8 cellular contexts compared by ENCODE assay signal in the genomic region with DNA sequence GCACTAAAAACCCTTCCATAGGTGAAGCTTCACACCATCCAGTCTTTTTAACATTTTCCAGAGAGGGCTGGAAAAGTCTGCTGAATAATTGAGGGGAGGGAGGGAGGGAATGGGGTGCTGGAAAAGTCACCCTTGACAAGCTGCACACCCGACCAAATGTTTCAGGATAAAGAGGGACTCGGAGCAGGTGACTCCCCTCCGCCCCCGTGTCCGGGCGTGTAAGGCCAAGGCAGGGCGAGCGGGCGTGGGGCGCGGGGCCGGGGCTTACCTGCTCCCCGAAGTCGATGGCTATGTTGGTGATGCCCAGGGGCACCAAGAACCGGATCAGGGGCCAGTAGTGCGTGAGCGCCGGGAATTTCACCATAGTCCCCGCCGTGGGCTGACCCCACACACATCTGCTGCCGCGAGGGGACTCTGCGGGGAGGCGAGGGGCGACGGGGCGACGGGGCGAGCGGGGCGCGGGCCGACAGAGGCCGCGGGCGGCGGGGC. TPM values are rescaled to one million over a fixed set of nuclear protein-coding genes. Genes with fewer than 3 reads are reported as not detected.
DNase-seq lines count a peak whose midpoint lies in the region; ATAC-seq and TF ChIP-seq lines count a peak whose summit lies in the region.

No MANE protein-coding gene starts in this region.

- in situ Hi-C loops in GM23248 (cut with MboI) = no loop called here

- peak overlapping the region; percentile 89 for H3K4me2 ChIP-seq in GM23248 (ENCODE audit: unreplicated experiment)

- intact Hi-C loops in heart left ventricle (cut with DNase I) = loop anchor here (1.0 to 10.0 kb wide), 19 partner anchors 43 to 184 kb away; no protein-coding TSS in a partner anchor

- POLR2A ChIA-PET in GM10248 (lab: Yijun Ruan, JAX) = no interaction called here

- H3K9me2 ChIP-seq in GM23248 (ENCODE audit: insufficient read depth) = no peaks in the 10 kb centered on the region

- WGBS in GM23248 (ENCODE audit: low coverage in 1 of 2, low lambda C conversion rate in 2 of 2, missing lambda C conversion rate in 2 of 2), 2 experiments = 0 to 2% methylated on average over 1 to 19 of the region's 37 CpGs
- WGBS in heart left ventricle, 4 donors = 0 to 1% (median 1%) methylated on average over 16 to 37 of the region's 37 CpGs

- peaks cover 5% of the 10 kb centered on the region; the same call in 1 of the 2 replicates for H3F3A ChIP-seq in GM23248 (ENCODE audit: insufficient read depth)

- no peaks in the 10 kb centered on the region for H4K20me1 ChIP-seq in GM23248 (ENCODE audit: insufficient read depth)

- no peaks in the 10 kb centered on the region for H3K9me3 ChIP-seq in GM23248 (ENCODE audit: low read depth)
- H3K9me3 ChIP-seq in MG63 = no peaks in the 10 kb centered on the region
- H3K9me3 ChIP-seq in heart left ventricle = no peaks in the 10 kb centered on the region

- peak overlapping the region; percentile 55 for H2AFZ ChIP-seq in GM23248

- CTCF ChIA-PET in GM10248 (lab: Yijun Ruan, JAX) = interaction anchor here (0.8 to 1.4 kb wide), 8 partner anchors 11 to 186 kb away, joined by 3 to 6 read pairs (median 4); no protein-coding TSS in a partner anchor

- peaks cover 14% of the 10 kb centered on the region; the same call in 1 of the 2 replicates for H3K4me1 ChIP-seq in GM23248 (ENCODE audit: insufficient read depth)
- peaks cover 0 to 32% (median 17%) of the 10 kb centered on the region in 12 donors for H3K4me1 ChIP-seq in heart left ventricle
- H3K4me1 ChIP-seq in rectal smooth muscle tissue (ENCODE audit: control insufficient read depth, insufficient read depth, low read length) = no peaks in the 10 kb centered on the region

- H3K79me2 ChIP-seq in GM23248 (ENCODE audit: insufficient read depth) = peaks cover 51% of the 10 kb centered on the region

- H3K4me3 ChIP-seq in GM23248 (peak overlapping the region; percentile 84), MG63 (peak overlapping the region; percentile 73), heart left ventricle (peak overlapping the region; percentile 73 to 97 (median 86)), rectal smooth muscle tissue (ENCODE audit: low read length) (peak overlapping the region; percentile 69)

- no peaks in the 10 kb centered on the region for H3K27me3 ChIP-seq in GM23248 (replicated peaks; ENCODE audit: insufficient read depth)
- H3K27me3 ChIP-seq in MG63 = no peaks in the 10 kb centered on the region
- H3K27me3 ChIP-seq in heart left ventricle = peaks cover 0 to 4% (median 0%) of the 10 kb centered on the region in 9 donors
- no peaks in the 10 kb centered on the region for H3K27me3 ChIP-seq in rectal smooth muscle tissue (ENCODE audit: control insufficient read depth, insufficient read depth, low read length)

- H3K36me3 ChIP-seq in GM23248 (ENCODE audit: low read depth) (no peaks in the 10 kb centered on the region), MG63 (no peaks in the 10 kb centered on the region), heart left ventricle (no peaks in the 10 kb centered on the region), rectal smooth muscle tissue (ENCODE audit: control insufficient read depth, insufficient read depth, low read length) (no peaks in the 10 kb centered on the region)

- no peak for TF ChIP-seq POLR2A in heart left ventricle (IDR thresholded peaks at IDR 0.05)

- DNase-seq in GM10248 (ENCODE audit: extremely low spot score) = peak; percentile 31
- peak; percentile 42 for DNase-seq in GM23248
- peak; percentile 16 for DNase-seq in MG63
- peak; percentile 24 for DNase-seq in activated effector memory CD4-positive, alpha-beta T cell treated with Interleukin-2 at 50 U/mL for 16 hours
- DNase-seq in heart left ventricle = peak; percentile 42 to 74 (median 57)
- DNase-seq in NCI-H774 (lab: John Stamatoyannopoulos, UW) = no peak
- no peak for DNase-seq in islet precursor cell

- H3K9ac ChIP-seq in GM23248 (peak overlapping the region; percentile 80), rectal smooth muscle tissue (ENCODE audit: low read length) (peak overlapping the region; percentile 68)

- peak overlapping the region; percentile 57 for H3K27ac ChIP-seq in GM23248
- H3K27ac ChIP-seq in heart left ventricle = peak overlapping the region; percentile 83 to 99 (median 92)
- H3K27ac ChIP-seq in rectal smooth muscle tissue (ENCODE audit: low read depth, low read length) = peak overlapping the region; percentile 66

- peak; percentile 8 to 24 (median 10) for ATAC-seq in heart left ventricle

- TF ChIP-seq CTCF in GM10248 (IDR thresholded peaks at IDR 0.05; ENCODE audit: control extremely low read depth, extremely low read depth, low read depth, missing control alignments) (no peak), heart left ventricle (IDR thresholded peaks at IDR 0.05) (no peak)

RNA-seq across cellular contexts. Expression of gene ANKH, which starts 0.5 kb away (rescaled TPM):
- 47.6 and 51.5 TPM in 2 replicates for total RNA-seq in GM23248 (2014; rRNA removed; shearing (Covaris generic))
- polyA plus RNA-seq in GM23248 (2016; fragmentation: Nextera tagmentation; extraction: Ambion mirVana) = 42.3 and 45.9 TPM in 2 replicates
- 12.2 and 28.9 TPM in 2 replicates for total RNA-seq in MG63 (2014; rRNA removed; shearing (Covaris generic); ENCODE audit: low replicate concordance)
- total RNA-seq in heart left ventricle = 100 to 1,000 TPM in 8 of 9 donors, 10 to 100 TPM in 1; 87.1 to 260 (median 177) TPM
- polyA plus RNA-seq in heart left ventricle = 10 to 100 TPM; 54.1 to 59.7 TPM

Comparison
In these comparisons a context has a peak if more than half of its experiments do, and no peak if none do; other contexts are left out.
1. DNase-seq: peak in GM10248 (single experiment), GM23248 (single experiment), MG63 (single experiment), activated effector memory CD4-positive, alpha-beta T cell treated with Interleukin-2 at 50 U/mL for 16 hours (single experiment) and heart left ventricle (5 of 5); none in NCI-H774 (single experiment) and islet precursor cell (single experiment).
2. Peak in every context shown above with its lines, with median percentiles within 50 percentile points of each other: H3K27ac ChIP-seq and H3K4me3 ChIP-seq.